ENCODE assay signal across 8 cellular contexts in genomic region chr14:50344116-50344775, GRCh38. TPM values are rescaled to one million over a fixed set of nuclear protein-coding genes. Genes with fewer than 3 reads are reported as not detected.
DNase-seq lines count a peak whose midpoint lies in the region; ATAC-seq, FAIRE-seq and TF ChIP-seq lines count a peak whose summit lies in the region.

No MANE protein-coding gene starts in this region.

- peak; percentile 95 for ATAC-seq in GM19463 (IDR thresholded peaks at IDR 0.05; ENCODE audit: unreplicated experiment)
- ATAC-seq in HG03439 (IDR thresholded peaks at IDR 0.05; ENCODE audit: unreplicated experiment), result peak; percentile 93

- no peaks in the 10 kb centered on the region for H3K9me3 ChIP-seq in testis

- WGBS in testis, 2 donors, result 85 to 92% methylated on average over 7 of the region's 7 CpGs

- no peak for TF ChIP-seq CTCF in testis (IDR thresholded peaks at IDR 0.05)

- TF ChIP-seq POLR2A in testis (IDR thresholded peaks at IDR 0.05) (no peak), H54 (IDR thresholded peaks at IDR 0.05; ENCODE audit: low read depth, low read length) (no peak)

- no peak overlapping the region for H3K4me3 ChIP-seq in testis

- H3K27me3 ChIP-seq in testis, result no peaks in the 10 kb centered on the region

- FAIRE-seq in H54 (lab: Jason Lieb, UNC), result no peak

- peak; percentile 35 for DNase-seq in amniotic epithelial cell (ENCODE audit: low read depth)
- DNase-seq in stimulated activated CD4-positive, alpha-beta T cell treated with anti-CD3 and anti-CD28 coated beads, TNF-alpha, amount 100 ng/mL, for 24 hours (ENCODE audit: low read depth in 3 of 3), result peak; percentile 58 to 71 (median 70)
- DNase-seq in testis, result no peak
- DNase-seq in H54 (ENCODE audit: insufficient read length, low spot score), result no peak
- DNase-seq in GM19238 (ENCODE audit: insufficient read length, low spot score), result no peak
- DNase-seq in NOMO-1 treated with dmso at 0.1 percent for 144 hours (lab: John Stamatoyannopoulos, UW; ENCODE audit: unreplicated experiment), result no peak

- H3K36me3 ChIP-seq in testis (ENCODE audit: low read depth, missing control alignments), result no peaks in the 10 kb centered on the region

- intact Hi-C loops in testis (cut with DNase I; ENCODE audit: low total_unique reads), result no loop called here

- H3K27ac ChIP-seq in testis, result peak overlapping the region in 1 of 2 donors; percentile 79

- peaks cover 5% of the 10 kb centered on the region for H3K4me1 ChIP-seq in testis

RNA-seq across cellular contexts. Expression of gene DMAC2L, which starts 32.1 kb away (rescaled TPM):
- 10 to 100 TPM; 30.0 to 33.5 TPM for total RNA-seq in testis
- polyA plus RNA-seq in testis (ENCODE audit: insufficient read depth, low read depth, low replicate concordance), result 50.8 TPM

RNA-seq across cellular contexts. Expression of gene L2HGDH, which starts 32.2 kb away (rescaled TPM):
- 1 to 10 TPM; 7.9 to 8.9 TPM for total RNA-seq in testis
- polyA plus RNA-seq in testis (ENCODE audit: insufficient read depth, low read depth, low replicate concordance), result 8.5 TPM

RNA-seq across cellular contexts. Expression of gene CDKL1, which starts 52.4 kb away (rescaled TPM):
- 1 to 10 TPM; 2.0 to 4.4 TPM for total RNA-seq in testis
- polyA plus RNA-seq in testis (ENCODE audit: insufficient read depth, low read depth, low replicate concordance), result 3.3 TPM

Comparison
In these comparisons a context has a peak if more than half of its experiments do, and no peak if none do; other contexts are left out.
1. DNase-seq: peak in amniotic epithelial cell (single experiment) and stimulated activated CD4-positive, alpha-beta T cell treated with anti-CD3 and anti-CD28 coated beads, TNF-alpha, amount 100 ng/mL, for 24 hours (3 of 3); none in testis (single experiment), H54 (single experiment), GM19238 (single experiment) and NOMO-1 treated with dmso at 0.1 percent for 144 hours (single experiment).